In the genomic region with DNA sequence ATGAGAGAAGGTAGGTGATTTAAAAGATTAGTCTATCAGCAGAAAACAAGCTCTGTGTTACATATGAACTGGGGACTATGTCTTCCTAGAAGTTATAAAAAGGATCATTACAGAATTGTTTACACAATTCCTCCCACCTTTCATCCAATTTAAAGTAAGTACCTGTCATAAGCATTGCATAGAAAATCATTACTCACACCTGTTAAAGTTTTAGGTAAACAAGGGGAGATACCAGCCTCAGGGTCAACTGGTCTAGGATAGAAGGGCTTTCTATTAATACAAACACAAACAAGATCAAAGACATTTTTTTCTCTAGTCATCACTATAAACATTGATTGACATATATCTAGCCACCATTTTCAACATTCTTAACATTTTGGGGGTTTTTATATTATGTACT, we compare ENCODE assay signal across 24 cellular contexts.
"Had no signal": no experiment of that assay in that cellular context is flagged by ENCODE, and none has a peak within 500 bp of the region (broad histone marks: within the 10 kb centered on the region; RNA-seq: fewer than 3 reads in every experiment).

No MANE protein-coding gene starts in this region.

- H3K36me3 Mint-ChIP-seq: activated naive CD8-positive, alpha-beta T cell treated with anti-CD3 and anti-CD28 coated beads for 36 hours; naive thymus-derived CD4-positive, alpha-beta T cell; T-cell had no signal

- H3K36me3 ChIP-seq: esophagus squamous epithelium, lower lobe of right lung, ovary, right lobe of liver, uterus had no signal

- H3K4me3 Mint-ChIP-seq: activated CD4-positive, alpha-beta T cell treated with anti-CD3 and anti-CD28 coated beads for 36 hours; activated naive CD8-positive, alpha-beta T cell treated with anti-CD3 and anti-CD28 coated beads for 36 hours; activated T-cell treated with anti-CD3 and anti-CD28 coated beads, Interleukin-2, amount 50 U/mL, for 24 hours; activated T-helper 17 cell treated with anti-CD3 and anti-CD28 coated beads, Interleukin-2, amount 50 U/mL, for 72 hours; endodermal cell; naive thymus-derived CD4-positive, alpha-beta T cell; stimulated activated naive B cell treated with anti-CD40 and anti-IgM and Interleukin-4, amounts not matched to agents 10 μg/mL and 1 μg/mL and 100 μg/mL, for 72 hours; T-cell had no signal

- DNase-seq: activated CD4-positive, alpha-beta T cell treated with anti-CD3 and anti-CD28 coated beads for 36 hours; activated CD4-positive, alpha-beta T cell treated with anti-CD3 and anti-CD28 coated beads, Interleukin-2, amount 50 U/mL, for 4 hours; activated CD8-positive, alpha-beta memory T cell treated with anti-CD3 and anti-CD28 coated beads for 24 hours; activated CD8-positive, alpha-beta memory T cell treated with anti-CD3 and anti-CD28 coated beads, Interleukin-2, amount 50 U/mL, for 4 hours; activated naive CD4-positive, alpha-beta T cell; activated naive CD8-positive, alpha-beta T cell treated with anti-CD3 and anti-CD28 coated beads for 36 hours; activated T-cell treated with anti-CD3 and anti-CD28 coated beads, Interleukin-2, amount 50 U/mL, for 24 hours; amniotic stem cell; endodermal cell; esophagus squamous epithelium; left colon; lower lobe of right lung; naive thymus-derived CD4-positive, alpha-beta T cell; ovary; right lobe of liver; stimulated activated CD4-positive, alpha-beta T cell treated with anti-CD3 and anti-CD28 coated beads, Interleukin-1b, Interleukin-23, amount 100 ng/mL, for 48 hours; stimulated activated naive B cell treated with anti-CD40 and anti-IgM and Interleukin-4, amounts not matched to agents 10 μg/mL and 1 μg/mL and 100 μg/mL, for 72 hours; T-cell; testis; trophoblast cell; uterus had no signal

- H3K4me1 Mint-ChIP-seq: activated CD4-positive, alpha-beta T cell treated with anti-CD3 and anti-CD28 coated beads for 36 hours; activated naive CD8-positive, alpha-beta T cell treated with anti-CD3 and anti-CD28 coated beads for 36 hours; activated T-helper 17 cell treated with anti-CD3 and anti-CD28 coated beads, Interleukin-2, amount 50 U/mL, for 72 hours; naive thymus-derived CD4-positive, alpha-beta T cell; T-cell had no signal

- H3K27ac ChIP-seq: esophagus squamous epithelium, lower lobe of right lung, ovary, right lobe of liver, testis had no signal

- H3K27ac Mint-ChIP-seq: activated CD4-positive, alpha-beta T cell treated with anti-CD3 and anti-CD28 coated beads for 36 hours; activated naive CD8-positive, alpha-beta T cell treated with anti-CD3 and anti-CD28 coated beads for 36 hours; activated T-cell treated with anti-CD3 and anti-CD28 coated beads, Interleukin-2, amount 50 U/mL, for 24 hours; activated T-helper 17 cell treated with anti-CD3 and anti-CD28 coated beads, Interleukin-2, amount 50 U/mL, for 72 hours; endodermal cell; naive thymus-derived CD4-positive, alpha-beta T cell; T-cell had no signal

- H3K9me3 Mint-ChIP-seq: activated naive CD8-positive, alpha-beta T cell treated with anti-CD3 and anti-CD28 coated beads for 36 hours; activated T-helper 17 cell treated with anti-CD3 and anti-CD28 coated beads, Interleukin-2, amount 50 U/mL, for 72 hours; endodermal cell; stimulated activated naive B cell treated with anti-CD40 and anti-IgM and Interleukin-4, amounts not matched to agents 10 μg/mL and 1 μg/mL and 100 μg/mL, for 72 hours had no signal

- H3K9me3 ChIP-seq: esophagus squamous epithelium, lower lobe of right lung, ovary, right lobe of liver, testis, uterus had no signal

- H3K27me3 Mint-ChIP-seq: activated CD4-positive, alpha-beta T cell treated with anti-CD3 and anti-CD28 coated beads for 36 hours; activated naive CD8-positive, alpha-beta T cell treated with anti-CD3 and anti-CD28 coated beads for 36 hours; activated T-cell treated with anti-CD3 and anti-CD28 coated beads, Interleukin-2, amount 50 U/mL, for 24 hours; activated T-helper 17 cell treated with anti-CD3 and anti-CD28 coated beads, Interleukin-2, amount 50 U/mL, for 72 hours; naive thymus-derived CD4-positive, alpha-beta T cell; stimulated activated naive B cell treated with anti-CD40 and anti-IgM and Interleukin-4, amounts not matched to agents 10 μg/mL and 1 μg/mL and 100 μg/mL, for 72 hours; T-cell had no signal

- H3K27me3 ChIP-seq: esophagus squamous epithelium, ovary, right lobe of liver, testis, uterus had no signal

- H3K4me1 ChIP-seq: lower lobe of right lung, right lobe of liver, testis, uterus had no signal

- H3K4me3 ChIP-seq: coronary artery, esophagus squamous epithelium, lower lobe of right lung, ovary, right lobe of liver, skin epidermis, testis, uterus had no signal

- ATAC-seq: activated CD4-positive, alpha-beta T cell treated with anti-CD3 and anti-CD28 coated beads for 36 hours; activated T-helper 17 cell treated with anti-CD3 and anti-CD28 coated beads, Interleukin-2, amount 50 U/mL, for 72 hours; left colon; lower lobe of right lung; naive thymus-derived CD4-positive, alpha-beta T cell; right lobe of liver; stimulated activated naive B cell treated with anti-CD40 and anti-IgM and Interleukin-4, amounts not matched to agents 10 μg/mL and 1 μg/mL and 100 μg/mL, for 72 hours; T-cell had no signal
